In the genomic region with DNA sequence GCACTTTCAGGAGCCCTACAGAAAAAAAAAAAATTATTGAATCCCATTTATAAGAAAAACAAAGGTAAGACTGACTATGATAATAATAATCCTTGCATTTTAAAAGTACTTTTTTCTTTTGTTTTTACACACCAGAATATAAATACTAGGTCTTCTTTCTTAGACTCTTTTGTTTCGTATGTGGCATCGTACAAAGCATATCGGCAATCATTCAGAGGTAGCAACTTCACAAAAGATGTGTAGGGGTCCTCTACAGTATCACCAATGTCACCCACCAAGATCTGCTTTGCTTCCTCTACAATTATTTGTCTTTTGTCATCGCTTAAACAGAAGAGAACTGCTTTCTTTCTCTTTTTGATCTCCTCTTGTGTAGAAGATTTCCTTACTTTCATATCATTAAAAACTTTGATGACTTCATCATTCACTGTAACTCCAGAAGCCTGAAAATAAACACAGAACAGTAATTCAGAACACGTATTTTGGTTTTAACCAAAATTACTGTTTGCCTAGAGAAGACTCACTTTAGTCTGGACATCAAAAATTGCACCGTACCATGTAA, we compare ENCODE assay signal across 8 cellular contexts. TPM values are rescaled to one million over a fixed set of nuclear protein-coding genes. Genes with fewer than 3 reads are reported as not detected.
DNase-seq lines count a peak whose midpoint lies in the region; ATAC-seq and TF ChIP-seq lines count a peak whose summit lies in the region.

No MANE protein-coding gene starts in this region.

- intact Hi-C loops in right lobe of liver (cut with DNase I): no loop called here

- H3K27ac ChIP-seq in right lobe of liver (peak overlapping the region; percentile 97 to 99 (median 99)), tibial nerve (peak overlapping the region; percentile 96 to 100 (median 98))

- peaks cover 8% of the 10 kb centered on the region for H3K36me3 Mint-ChIP-seq in activated T-cell treated with anti-CD3 and anti-CD28 coated beads, Interleukin-2, amount 50 U/mL, for 4 hours (ENCODE audit: insufficient read depth)

- in situ Hi-C loops in astrocyte of the spinal cord (cut with HindIII; ENCODE audit: low sequenced_read_pairs): no loop called here

- TF ChIP-seq POLR2A in right lobe of liver (IDR thresholded peaks at IDR 0.05) (no peak), tibial nerve (IDR thresholded peaks at IDR 0.05) (peak in 1 of 2 donors; percentile 10)

- TF ChIP-seq EP300 in tibial nerve (IDR thresholded peaks at IDR 0.05): no peak

- H3K36me3 ChIP-seq in right lobe of liver: peaks cover 0 to 17% (median 2%) of the 10 kb centered on the region in 4 donors
- H3K36me3 ChIP-seq in tibial nerve: peaks cover 0 to 5% (median 0%) of the 10 kb centered on the region in 3 donors

- H3K4me1 ChIP-seq in right lobe of liver: peaks cover 0 to 49% (median 3%) of the 10 kb centered on the region in 4 donors
- peaks cover 0 to 58% (median 19%) of the 10 kb centered on the region in 4 donors for H3K4me1 ChIP-seq in tibial nerve

- no peak for ATAC-seq in activated T-cell treated with anti-CD3 and anti-CD28 coated beads, Interleukin-2, amount 50 U/mL, for 4 hours
- ATAC-seq in right lobe of liver: no peak
- ATAC-seq in HG02763 (IDR thresholded peaks at IDR 0.05; ENCODE audit: unreplicated experiment): no peak

- TF ChIP-seq CTCF in astrocyte of the spinal cord (IDR thresholded peaks at IDR 0.05; ENCODE audit: low read depth, low read length): no peak
- TF ChIP-seq CTCF in right lobe of liver (IDR thresholded peaks at IDR 0.05): no peak
- TF ChIP-seq CTCF in tibial nerve (IDR thresholded peaks at IDR 0.05): no peak

- no peaks in the 10 kb centered on the region for H3K27me3 Mint-ChIP-seq in activated T-cell treated with anti-CD3 and anti-CD28 coated beads, Interleukin-2, amount 50 U/mL, for 4 hours (ENCODE audit: low read depth)

- H3K27me3 ChIP-seq in right lobe of liver (no peaks in the 10 kb centered on the region), tibial nerve (no peaks in the 10 kb centered on the region)

- WGBS in right lobe of liver (ENCODE audit: insufficient coverage, low coverage, low lambda C conversion rate, missing lambda C conversion rate): 47% methylated on average over 6 of the region's 6 CpGs
- 37 to 42% methylated on average over 6 of the region's 6 CpGs for WGBS in tibial nerve, 2 donors

- no peaks in the 10 kb centered on the region for H3K9me3 ChIP-seq in right lobe of liver
- no peaks in the 10 kb centered on the region for H3K9me3 ChIP-seq in tibial nerve

- peaks cover 22% of the 10 kb centered on the region for H3K4me1 Mint-ChIP-seq in activated T-cell treated with anti-CD3 and anti-CD28 coated beads, Interleukin-2, amount 50 U/mL, for 4 hours (ENCODE audit: low read depth)

- H3K4me3 ChIP-seq in astrocyte of the spinal cord (ENCODE audit: low read depth, low read length) (peak overlapping the region; percentile 84), right lobe of liver (peak overlapping the region; percentile 79 to 90 (median 79)), tibial nerve (peak overlapping the region; percentile 86 to 99 (median 94))

- H3K9me3 Mint-ChIP-seq in activated T-cell treated with anti-CD3 and anti-CD28 coated beads, Interleukin-2, amount 50 U/mL, for 4 hours: no peaks in the 10 kb centered on the region

- no peak for DNase-seq in activated T-cell treated with anti-CD3 and anti-CD28 coated beads, Interleukin-2, amount 50 U/mL, for 4 hours
- DNase-seq in activated T-cell treated with anti-CD3 and anti-CD28 coated beads for 4 hours (no peak), astrocyte of the spinal cord (ENCODE audit: low read depth, low spot score) (no peak), right lobe of liver (no peak), tibial nerve (ENCODE audit: low spot score in 2 of 2) (no peak), T-helper 9 cell (no peak), hypothalamus (lab: John Stamatoyannopoulos, UW) (no peak)

- H3K4me3 Mint-ChIP-seq in activated T-cell treated with anti-CD3 and anti-CD28 coated beads, Interleukin-2, amount 50 U/mL, for 4 hours: peak overlapping the region; percentile 94

RNA-seq across cellular contexts. Expression of a gene that starts 1.2 kb away (rescaled TPM):
- 10 to 100 TPM in 1 of 3 donors, 1 to 10 TPM in 2; 5.8 to 11.0 (median 6.9) TPM for total RNA-seq in activated T-cell treated with anti-CD3 and anti-CD28 coated beads, Interleukin-2, amount 50 U/mL, for 4 hours
- total RNA-seq in right lobe of liver (10 to 100 TPM; 74.2 to 95.3 (median 78.3) TPM), tibial nerve (10 to 100 TPM; 36.6 to 99.6 (median 82.3) TPM)
